Comparison of ENCODE assay signal across 34 cellular contexts in genomic region chr10:80729896-80730295, GRCh38.
"Had no signal": no experiment of that assay in that cellular context is flagged by ENCODE, and none has a peak within 500 bp of the region (broad histone marks: within the 10 kb centered on the region; RNA-seq: fewer than 3 reads in every experiment).

No MANE protein-coding gene starts in this region.

- H3K9me3 ChIP-seq: MG63 had no signal

- H3K4me3 ChIP-seq: MG63 had no signal

- H3K36me3 ChIP-seq: MG63 had no signal

- H3K27me3 ChIP-seq: MG63 had no signal

- DNase-seq: Karpas-422, Kasumi-1, MG63, MM.1S, MV-4-11, NCI-H1048, NCI-H1092, NCI-H1092 treated with DMSO at 0.1 percent for 48 hours, NCI-H1105, NCI-H1105 treated with DMSO at 0.1 percent for 48 hours, NCI-H1417, NCI-H1417 treated with DMSO at 0.1 percent for 48 hours, NCI-H1436, NCI-H1436 treated with DMSO at 0.1 percent for 48 hours, NCI-H146, NCI-H1694, NCI-H1694 treated with DMSO at 0.1 percent for 48 hours, NCI-H187, NCI-H187 treated with DMSO at 0.1 percent for 48 hours, NCI-H1930, NCI-H2029, NCI-H2029 treated with DMSO at 0.1 percent for 48 hours, NCI-H2081, NCI-H2081 treated with DMSO at 0.1 percent for 48 hours, NCI-H2107, NCI-H2171, NCI-H2171 treated with DMSO at 0.1 percent for 48 hours, NCI-H2227 treated with DMSO at 0.1 percent for 48 hours, NCI-H226, NCI-H345, NCI-H446, NCI-H446 treated with DMSO at 0.1 percent for 48 hours, NCI-H510A, NCI-H510A treated with DMSO at 0.1 percent for 48 hours had no signal
